Comparison of ENCODE assay signal across 8 cellular contexts in genomic region chr5:76521240-76521758, GRCh38.
DNase-seq lines count a peak whose midpoint lies in the region; ATAC-seq and TF ChIP-seq lines count a peak whose summit lies in the region.

No MANE protein-coding gene starts in this region.

- intact Hi-C loops in PC-3 (cut with micrococcal nuclease) = no loop called here

- H3K27me3 ChIP-seq in PC-3 (ENCODE audit: low read length) = peaks cover 56% of the 10 kb centered on the region
- H3K27me3 ChIP-seq in hepatocyte = no peaks in the 10 kb centered on the region

- ATAC-seq in GM21723 (IDR thresholded peaks at IDR 0.05; ENCODE audit: unreplicated experiment) (peak; percentile 78), PC-3 (no peak), GM18519 (IDR thresholded peaks at IDR 0.05; ENCODE audit: low FRiP score, unreplicated experiment) (no peak)

- peak; percentile 3 for DNase-seq in GM04504 (ENCODE audit: low read depth)
- peak; percentile 22 for DNase-seq in PC-3
- no peak for DNase-seq in hepatocyte (ENCODE audit: low spot score)
- DNase-seq in NCI-H1417 (lab: John Stamatoyannopoulos, UW) = no peak
- no peak for DNase-seq in NCI-H2081 treated with DMSO at 0.1 percent for 48 hours (lab: John Stamatoyannopoulos, UW)
- no peak for DNase-seq in occipital lobe (lab: John Stamatoyannopoulos, UW)

- H3K9ac ChIP-seq in PC-3 (ENCODE audit: low read length) = no peak overlapping the region

- H2AFZ ChIP-seq in PC-3 (ENCODE audit: low read length) (no peak overlapping the region), hepatocyte (no peak overlapping the region)

- H3K36me3 ChIP-seq in PC-3 (ENCODE audit: low read depth, low read length) = no peaks in the 10 kb centered on the region
- no peaks in the 10 kb centered on the region for H3K36me3 ChIP-seq in hepatocyte (replicated peaks; ENCODE audit: insufficient read depth, low read depth)

- POLR2A ChIA-PET in PC-3 (lab: Charles Lee; ENCODE audit: unreplicated experiment) = no interaction called here

- H3K9me3 ChIP-seq in PC-3 (ENCODE audit: low read length) (no peaks in the 10 kb centered on the region), hepatocyte (ENCODE audit: low read depth) (no peaks in the 10 kb centered on the region)

- H3K27ac ChIP-seq in PC-3 (ENCODE audit: low read length) (no peak overlapping the region), hepatocyte (peak overlapping the region; percentile 67)

- CTCF ChIA-PET in PC-3 (lab: Charles Lee) = no interaction called here

- no peaks in the 10 kb centered on the region for H3F3A ChIP-seq in PC-3 (ENCODE audit: low read length, unreplicated experiment)

- TF ChIP-seq CTCF in PC-3 (conservative IDR thresholded peaks at IDR 0.05; ENCODE audit: low read depth, low read length) = no peak
- no peak for TF ChIP-seq CTCF in hepatocyte (IDR thresholded peaks at IDR 0.05; ENCODE audit: poor library complexity)

- no peak overlapping the region for H3K4me3 ChIP-seq in PC-3 (ENCODE audit: low read length)
- no peak overlapping the region for H3K4me3 ChIP-seq in hepatocyte

- no peaks in the 10 kb centered on the region for H4K20me1 ChIP-seq in PC-3 (ENCODE audit: low read length)
- no peaks in the 10 kb centered on the region for H4K20me1 ChIP-seq in hepatocyte (ENCODE audit: insufficient read depth, poor library complexity, severe bottlenecking)

- 77% methylated on average over 6 of the region's 6 CpGs for WGBS in hepatocyte (ENCODE audit: low lambda C conversion rate, missing lambda C conversion rate)

- H3K9me2 ChIP-seq in PC-3 (replicated peaks; ENCODE audit: low read length) (no peaks in the 10 kb centered on the region), hepatocyte (replicated peaks; ENCODE audit: insufficient read depth) (no peaks in the 10 kb centered on the region)

- H3K79me2 ChIP-seq in PC-3 (ENCODE audit: low read length) = no peaks in the 10 kb centered on the region
- peaks cover 27% of the 10 kb centered on the region for H3K79me2 ChIP-seq in hepatocyte

- H3K4me2 ChIP-seq in PC-3 (ENCODE audit: low read length) (no peak overlapping the region), hepatocyte (peak overlapping the region; percentile 32)

- no TSS peak for BruUV-seq in PC-3 (replicated peaks; lab: Mats Ljungman, UMichigan)

- H3K4me1 ChIP-seq in PC-3 (ENCODE audit: insufficient read depth, low read length) = no peaks in the 10 kb centered on the region
- H3K4me1 ChIP-seq in hepatocyte (ENCODE audit: insufficient read depth) = peaks cover 34% of the 10 kb centered on the region

Comparison
In these comparisons a context has a peak if more than half of its experiments do, and no peak if none do; other contexts are left out.
1. DNase-seq: peak in GM04504 (single experiment) and PC-3 (single experiment); none in hepatocyte (single experiment), NCI-H1417 (0 of 3), NCI-H2081 treated with DMSO at 0.1 percent for 48 hours (single experiment) and occipital lobe (single experiment).